In genomic region chr2:233925402-233925801, GRCh38 we compare ENCODE assay signal across 26 cellular contexts. TPM values are rescaled to one million over a fixed set of nuclear protein-coding genes. Genes with fewer than 3 reads are reported as not detected.
"Had no signal": no experiment of that assay in that cellular context is flagged by ENCODE, and none has a peak within 500 bp of the region (broad histone marks: within the 10 kb centered on the region; RNA-seq: fewer than 3 reads in every experiment).

No MANE protein-coding gene starts in this region.

- H3K4me3 ChIP-seq: esophagus muscularis mucosa, gastroesophageal sphincter had no signal

- H3K4me1 ChIP-seq: esophagus muscularis mucosa, gastroesophageal sphincter had no signal

- H3K27me3 ChIP-seq: brain microvascular endothelial cell had no signal

- H3K27ac ChIP-seq: brain microvascular endothelial cell, esophagus muscularis mucosa, gastroesophageal sphincter had no signal

- DNase-seq: activated B cell treated with CpG ODN at 0.5 μM for 24 hours; activated CD4-positive, alpha-beta T cell treated with anti-CD3 and anti-CD28 coated beads for 48 hours; activated CD4-positive, alpha-beta T cell treated with anti-CD3 and anti-CD28 coated beads, Interleukin-2, amount 50 U/mL, for 1 hour; activated CD4-positive, alpha-beta T cell treated with anti-CD3 and anti-CD28 coated beads, Interleukin-2, amount 50 U/mL, for 48 hours; activated CD8-positive, alpha-beta memory T cell treated with anti-CD3 and anti-CD28 coated beads for 24 hours; activated CD8-positive, alpha-beta T cell treated with anti-CD3 and anti-CD28 coated beads for 36 hours; activated effector memory CD4-positive, alpha-beta T cell treated with Interleukin-2 at 50 U/mL for 16 hours; activated gamma-delta T cell treated with Interleukin-2 at 50 U/mL for 16 hours; activated naive CD4-positive, alpha-beta T cell treated with anti-CD3 and anti-CD28 coated beads, Interleukin-2, amount 50 U/mL, for 16 hours; activated naive CD4-positive, alpha-beta T cell treated with Interleukin-2 at 50 U/mL for 16 hours; activated T-cell treated with anti-CD3 and anti-CD28 coated beads, Interleukin-2, amount 50 U/mL, for 4 hours; amniotic stem cell; anterior cingulate cortex; brain microvascular endothelial cell; caudate nucleus; cortex of kidney; dermis blood vessel endothelial cell; effector CD4-positive, alpha-beta T cell; effector memory CD8-positive, alpha-beta T cell; erythroblast; foreskin melanocyte; T-helper 2 cell had no signal

- H3K9me3 ChIP-seq: esophagus muscularis mucosa, gastroesophageal sphincter had no signal

- H3K36me3 ChIP-seq: brain microvascular endothelial cell, esophagus muscularis mucosa, gastroesophageal sphincter had no signal

RNA-seq across cellular contexts. Expression of gene TRPM8, which starts 8.2 kb away (rescaled TPM):
- total RNA-seq: activated B cell treated with CpG ODN at 0.5 μM for 24 hours; activated CD8-positive, alpha-beta T cell treated with anti-CD3 and anti-CD28 coated beads for 36 hours; dermis blood vessel endothelial cell; esophagus muscularis mucosa; gastroesophageal sphincter; glomerular endothelial cell; T-helper 1 cell treated with Interleukin-12 subunit alpha and Interleukin-12 subunit beta and Interleukin-4 antibody, amounts not matched to agents 30 ng/mL and 1 ng/mL, for 36 hours had no signal
